1 cellular context compared by ENCODE assay signal in the genomic region with DNA sequence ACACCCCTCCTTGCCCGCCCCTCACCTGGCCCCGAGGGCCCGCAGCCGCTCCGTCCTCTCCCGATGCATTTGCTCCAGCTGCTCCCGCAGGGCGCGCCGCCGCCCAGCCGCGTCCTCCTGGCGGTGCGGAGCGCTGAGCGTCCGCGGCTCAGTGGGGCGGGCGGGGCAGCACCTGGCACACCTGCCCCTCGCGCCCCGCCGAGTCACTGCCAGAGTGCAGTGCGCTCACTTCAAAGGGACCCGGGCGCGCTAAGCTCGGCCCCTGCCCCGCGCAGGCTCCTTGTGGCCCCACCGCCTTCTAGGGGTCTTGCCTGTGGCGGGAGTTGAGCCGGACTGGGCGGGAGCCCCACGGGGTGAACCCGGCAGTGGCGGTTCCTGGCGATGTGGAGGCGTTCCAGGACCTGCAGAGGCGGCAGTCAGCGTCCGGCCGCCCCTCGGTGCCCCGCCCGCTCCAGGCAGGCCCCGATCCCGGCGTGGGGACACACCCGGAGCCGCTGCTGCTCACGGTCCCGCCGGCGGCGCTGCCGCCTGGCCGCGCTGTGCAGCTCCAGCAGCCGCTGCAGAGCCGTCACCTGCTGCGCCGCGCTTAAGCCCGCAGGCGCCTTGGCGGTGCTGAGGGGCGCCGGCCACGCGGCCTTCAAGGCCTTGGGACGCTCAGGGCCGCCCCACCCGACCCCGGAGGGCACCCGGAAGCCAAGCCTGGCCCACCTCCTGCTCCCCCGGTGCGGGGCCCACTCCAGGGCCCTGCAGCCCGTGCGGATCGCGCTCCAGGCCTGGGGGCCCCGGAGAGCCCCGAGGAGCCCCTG.
TF ChIP-seq lines count a peak whose summit lies in the region.

No MANE protein-coding gene starts in this region.

TF ChIP-seq in HepG2, 621 proteins besides CTCF, POLR2A, EP300 and RAD21 (continued from another document and continues in another):
- TF ChIP-seq, protein P1, sequence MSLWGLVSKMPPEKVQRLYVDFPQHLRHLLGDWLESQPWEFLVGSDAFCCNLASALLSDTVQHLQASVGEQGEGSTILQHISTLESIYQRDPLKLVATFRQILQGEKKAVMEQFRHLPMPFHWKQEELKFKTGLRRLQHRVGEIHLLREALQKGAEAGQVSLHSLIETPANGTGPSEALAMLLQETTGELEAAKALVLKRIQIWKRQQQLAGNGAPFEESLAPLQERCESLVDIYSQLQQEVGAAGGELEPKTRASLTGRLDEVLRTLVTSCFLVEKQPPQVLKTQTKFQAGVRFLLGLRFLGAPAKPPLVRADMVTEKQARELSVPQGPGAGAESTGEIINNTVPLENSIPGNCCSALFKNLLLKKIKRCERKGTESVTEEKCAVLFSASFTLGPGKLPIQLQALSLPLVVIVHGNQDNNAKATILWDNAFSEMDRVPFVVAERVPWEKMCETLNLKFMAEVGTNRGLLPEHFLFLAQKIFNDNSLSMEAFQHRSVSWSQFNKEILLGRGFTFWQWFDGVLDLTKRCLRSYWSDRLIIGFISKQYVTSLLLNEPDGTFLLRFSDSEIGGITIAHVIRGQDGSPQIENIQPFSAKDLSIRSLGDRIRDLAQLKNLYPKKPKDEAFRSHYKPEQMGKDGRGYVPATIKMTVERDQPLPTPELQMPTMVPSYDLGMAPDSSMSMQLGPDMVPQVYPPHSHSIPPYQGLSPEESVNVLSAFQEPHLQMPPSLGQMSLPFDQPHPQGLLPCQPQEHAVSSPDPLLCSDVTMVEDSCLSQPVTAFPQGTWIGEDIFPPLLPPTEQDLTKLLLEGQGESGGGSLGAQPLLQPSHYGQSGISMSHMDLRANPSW (CRISPR knock-in tag; IDR thresholded peaks at IDR 0.05; ENCODE audit: borderline replicate concordance): no peak
- TF ChIP-seq ZNF326 (CRISPR knock-in tag; IDR thresholded peaks at IDR 0.05; ENCODE audit: borderline replicate concordance): no peak
- TF ChIP-seq ZNF235 (CRISPR knock-in tag; IDR thresholded peaks at IDR 0.05; ENCODE audit: borderline replicate concordance): peak; percentile 68; the same call in 1 of the 2 replicates
- no peak for TF ChIP-seq ZZZ3 (CRISPR knock-in tag; IDR thresholded peaks at IDR 0.05; ENCODE audit: borderline replicate concordance)
- TF ChIP-seq, protein P2, sequence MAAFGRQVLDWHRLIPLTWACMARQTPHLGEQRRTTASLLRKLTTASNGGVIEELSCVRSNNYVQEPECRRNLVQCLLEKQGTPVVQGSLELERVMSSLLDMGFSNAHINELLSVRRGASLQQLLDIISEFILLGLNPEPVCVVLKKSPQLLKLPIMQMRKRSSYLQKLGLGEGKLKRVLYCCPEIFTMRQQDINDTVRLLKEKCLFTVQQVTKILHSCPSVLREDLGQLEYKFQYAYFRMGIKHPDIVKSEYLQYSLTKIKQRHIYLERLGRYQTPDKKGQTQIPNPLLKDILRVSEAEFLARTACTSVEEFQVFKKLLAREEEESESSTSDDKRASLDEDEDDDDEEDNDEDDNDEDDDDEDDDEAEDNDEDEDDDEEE (CRISPR knock-in tag; IDR thresholded peaks at IDR 0.05): 0 out of 2 replicates have a peak, but pooled peaks have one; percentile 38
- no peak for TF ChIP-seq ZNF274 (CRISPR knock-in tag; IDR thresholded peaks at IDR 0.05)
- TF ChIP-seq, protein P3, sequence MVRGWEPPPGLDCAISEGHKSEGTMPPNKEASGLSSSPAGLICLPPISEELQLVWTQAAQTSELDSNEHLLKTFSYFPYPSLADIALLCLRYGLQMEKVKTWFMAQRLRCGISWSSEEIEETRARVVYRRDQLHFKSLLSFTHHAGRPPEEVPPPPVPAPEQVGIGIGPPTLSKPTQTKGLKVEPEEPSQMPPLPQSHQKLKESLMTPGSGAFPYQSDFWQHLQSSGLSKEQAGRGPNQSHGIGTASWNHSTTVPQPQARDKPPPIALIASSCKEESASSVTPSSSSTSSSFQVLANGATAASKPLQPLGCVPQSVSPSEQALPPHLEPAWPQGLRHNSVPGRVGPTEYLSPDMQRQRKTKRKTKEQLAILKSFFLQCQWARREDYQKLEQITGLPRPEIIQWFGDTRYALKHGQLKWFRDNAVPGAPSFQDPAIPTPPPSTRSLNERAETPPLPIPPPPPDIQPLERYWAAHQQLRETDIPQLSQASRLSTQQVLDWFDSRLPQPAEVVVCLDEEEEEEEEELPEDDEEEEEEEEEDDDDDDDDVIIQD (CRISPR knock-in tag; IDR thresholded peaks at IDR 0.05; ENCODE audit: low read depth): no peak
- no peak for TF ChIP-seq SUZ12 (IDR thresholded peaks at IDR 0.05; ENCODE audit: low read depth, low read length)
- TF ChIP-seq HNF4A (CRISPR knock-in tag; IDR thresholded peaks at IDR 0.05): no peak
- TF ChIP-seq PAF1 (CRISPR knock-in tag; IDR thresholded peaks at IDR 0.05): no peak
- TF ChIP-seq ZNF354B (CRISPR knock-in tag; IDR thresholded peaks at IDR 0.05): no peak
- no peak for TF ChIP-seq FOXM1 (CRISPR knock-in tag; IDR thresholded peaks at IDR 0.05)
- TF ChIP-seq ZNF24 (IDR thresholded peaks at IDR 0.05): no peak
- no peak for TF ChIP-seq ZNF7 (CRISPR knock-in tag; IDR thresholded peaks at IDR 0.05)
- no peak for TF ChIP-seq PHF5A (CRISPR knock-in tag; IDR thresholded peaks at IDR 0.05; ENCODE audit: low read depth, unreplicated experiment)
- peak; percentile 45; the same call in 1 of the 2 replicates for TF ChIP-seq FOXC1 (CRISPR knock-in tag; IDR thresholded peaks at IDR 0.05; ENCODE audit: borderline replicate concordance)
- TF ChIP-seq, protein P4, sequence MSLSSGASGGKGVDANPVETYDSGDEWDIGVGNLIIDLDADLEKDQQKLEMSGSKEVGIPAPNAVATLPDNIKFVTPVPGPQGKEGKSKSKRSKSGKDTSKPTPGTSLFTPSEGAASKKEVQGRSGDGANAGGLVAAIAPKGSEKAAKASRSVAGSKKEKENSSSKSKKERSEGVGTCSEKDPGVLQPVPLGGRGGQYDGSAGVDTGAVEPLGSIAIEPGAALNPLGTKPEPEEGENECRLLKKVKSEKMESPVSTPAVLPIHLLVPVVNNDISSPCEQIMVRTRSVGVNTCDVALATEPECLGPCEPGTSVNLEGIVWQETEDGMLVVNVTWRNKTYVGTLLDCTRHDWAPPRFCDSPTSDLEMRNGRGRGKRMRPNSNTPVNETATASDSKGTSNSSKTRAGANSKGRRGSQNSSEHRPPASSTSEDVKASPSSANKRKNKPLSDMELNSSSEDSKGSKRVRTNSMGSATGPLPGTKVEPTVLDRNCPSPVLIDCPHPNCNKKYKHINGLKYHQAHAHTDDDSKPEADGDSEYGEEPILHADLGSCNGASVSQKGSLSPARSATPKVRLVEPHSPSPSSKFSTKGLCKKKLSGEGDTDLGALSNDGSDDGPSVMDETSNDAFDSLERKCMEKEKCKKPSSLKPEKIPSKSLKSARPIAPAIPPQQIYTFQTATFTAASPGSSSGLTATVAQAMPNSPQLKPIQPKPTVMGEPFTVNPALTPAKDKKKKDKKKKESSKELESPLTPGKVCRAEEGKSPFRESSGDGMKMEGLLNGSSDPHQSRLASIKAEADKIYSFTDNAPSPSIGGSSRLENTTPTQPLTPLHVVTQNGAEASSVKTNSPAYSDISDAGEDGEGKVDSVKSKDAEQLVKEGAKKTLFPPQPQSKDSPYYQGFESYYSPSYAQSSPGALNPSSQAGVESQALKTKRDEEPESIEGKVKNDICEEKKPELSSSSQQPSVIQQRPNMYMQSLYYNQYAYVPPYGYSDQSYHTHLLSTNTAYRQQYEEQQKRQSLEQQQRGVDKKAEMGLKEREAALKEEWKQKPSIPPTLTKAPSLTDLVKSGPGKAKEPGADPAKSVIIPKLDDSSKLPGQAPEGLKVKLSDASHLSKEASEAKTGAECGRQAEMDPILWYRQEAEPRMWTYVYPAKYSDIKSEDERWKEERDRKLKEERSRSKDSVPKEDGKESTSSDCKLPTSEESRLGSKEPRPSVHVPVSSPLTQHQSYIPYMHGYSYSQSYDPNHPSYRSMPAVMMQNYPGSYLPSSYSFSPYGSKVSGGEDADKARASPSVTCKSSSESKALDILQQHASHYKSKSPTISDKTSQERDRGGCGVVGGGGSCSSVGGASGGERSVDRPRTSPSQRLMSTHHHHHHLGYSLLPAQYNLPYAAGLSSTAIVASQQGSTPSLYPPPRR (CRISPR knock-in tag; IDR thresholded peaks at IDR 0.05; ENCODE audit: borderline replicate concordance): no peak
- TF ChIP-seq, protein P5, sequence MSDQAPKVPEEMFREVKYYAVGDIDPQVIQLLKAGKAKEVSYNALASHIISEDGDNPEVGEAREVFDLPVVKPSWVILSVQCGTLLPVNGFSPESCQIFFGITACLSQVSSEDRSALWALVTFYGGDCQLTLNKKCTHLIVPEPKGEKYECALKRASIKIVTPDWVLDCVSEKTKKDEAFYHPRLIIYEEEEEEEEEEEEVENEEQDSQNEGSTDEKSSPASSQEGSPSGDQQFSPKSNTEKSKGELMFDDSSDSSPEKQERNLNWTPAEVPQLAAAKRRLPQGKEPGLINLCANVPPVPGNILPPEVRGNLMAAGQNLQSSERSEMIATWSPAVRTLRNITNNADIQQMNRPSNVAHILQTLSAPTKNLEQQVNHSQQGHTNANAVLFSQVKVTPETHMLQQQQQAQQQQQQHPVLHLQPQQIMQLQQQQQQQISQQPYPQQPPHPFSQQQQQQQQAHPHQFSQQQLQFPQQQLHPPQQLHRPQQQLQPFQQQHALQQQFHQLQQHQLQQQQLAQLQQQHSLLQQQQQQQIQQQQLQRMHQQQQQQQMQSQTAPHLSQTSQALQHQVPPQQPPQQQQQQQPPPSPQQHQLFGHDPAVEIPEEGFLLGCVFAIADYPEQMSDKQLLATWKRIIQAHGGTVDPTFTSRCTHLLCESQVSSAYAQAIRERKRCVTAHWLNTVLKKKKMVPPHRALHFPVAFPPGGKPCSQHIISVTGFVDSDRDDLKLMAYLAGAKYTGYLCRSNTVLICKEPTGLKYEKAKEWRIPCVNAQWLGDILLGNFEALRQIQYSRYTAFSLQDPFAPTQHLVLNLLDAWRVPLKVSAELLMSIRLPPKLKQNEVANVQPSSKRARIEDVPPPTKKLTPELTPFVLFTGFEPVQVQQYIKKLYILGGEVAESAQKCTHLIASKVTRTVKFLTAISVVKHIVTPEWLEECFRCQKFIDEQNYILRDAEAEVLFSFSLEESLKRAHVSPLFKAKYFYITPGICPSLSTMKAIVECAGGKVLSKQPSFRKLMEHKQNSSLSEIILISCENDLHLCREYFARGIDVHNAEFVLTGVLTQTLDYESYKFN (CRISPR knock-in tag; conservative IDR thresholded peaks at IDR 0.05): no peak
- no peak for TF ChIP-seq ATAD3A (CRISPR knock-in tag; IDR thresholded peaks at IDR 0.05)
- no peak for TF ChIP-seq FIP1L1 (IDR thresholded peaks at IDR 0.05; ENCODE audit: borderline replicate concordance, insufficient read depth, low read depth, low read length)
- TF ChIP-seq, protein P6, sequence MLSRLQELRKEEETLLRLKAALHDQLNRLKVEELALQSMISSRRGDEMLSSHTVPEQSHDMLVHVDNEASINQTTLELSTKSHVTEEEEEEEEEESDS (CRISPR knock-in tag; IDR thresholded peaks at IDR 0.05; ENCODE audit: borderline replicate concordance): no peak
- TF ChIP-seq MTF2 (CRISPR knock-in tag; IDR thresholded peaks at IDR 0.05; ENCODE audit: borderline replicate concordance): peak; percentile 89; the same call in 1 of the 2 replicates
- no peak for TF ChIP-seq HNF4G (IDR thresholded peaks at IDR 0.05; ENCODE audit: borderline replicate concordance, low read depth, low read length)
- no peak for TF ChIP-seq HNF4G (CRISPR knock-in tag; IDR thresholded peaks at IDR 0.05; ENCODE audit: borderline replicate concordance, low read depth)
- TF ChIP-seq FOXA3 (CRISPR knock-in tag; IDR thresholded peaks at IDR 0.05): no peak
- TF ChIP-seq HMGA1 (CRISPR knock-in tag; conservative IDR thresholded peaks at IDR 0.05): no peak
- TF ChIP-seq, protein P7, sequence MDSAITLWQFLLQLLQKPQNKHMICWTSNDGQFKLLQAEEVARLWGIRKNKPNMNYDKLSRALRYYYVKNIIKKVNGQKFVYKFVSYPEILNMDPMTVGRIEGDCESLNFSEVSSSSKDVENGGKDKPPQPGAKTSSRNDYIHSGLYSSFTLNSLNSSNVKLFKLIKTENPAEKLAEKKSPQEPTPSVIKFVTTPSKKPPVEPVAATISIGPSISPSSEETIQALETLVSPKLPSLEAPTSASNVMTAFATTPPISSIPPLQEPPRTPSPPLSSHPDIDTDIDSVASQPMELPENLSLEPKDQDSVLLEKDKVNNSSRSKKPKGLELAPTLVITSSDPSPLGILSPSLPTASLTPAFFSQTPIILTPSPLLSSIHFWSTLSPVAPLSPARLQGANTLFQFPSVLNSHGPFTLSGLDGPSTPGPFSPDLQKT (CRISPR knock-in tag; IDR thresholded peaks at IDR 0.05; ENCODE audit: borderline replicate concordance): no peak
- TF ChIP-seq SETDB1 (CRISPR knock-in tag; IDR thresholded peaks at IDR 0.05; ENCODE audit: borderline replicate concordance): no peak
- TF ChIP-seq FOXP1 (IDR thresholded peaks at IDR 0.05): no peak
- no peak for TF ChIP-seq FOXP1 (CRISPR knock-in tag; IDR thresholded peaks at IDR 0.05)
- no peak for TF ChIP-seq ZNF709 (CRISPR knock-in tag; IDR thresholded peaks at IDR 0.05)
- TF ChIP-seq POLR2AphosphoS2 (IDR thresholded peaks at IDR 0.05; ENCODE audit: low read depth, low read length): no peak
- 0 out of 2 replicates have a peak, but pooled peaks have one; percentile 15 for TF ChIP-seq TAF1 (CRISPR knock-in tag; IDR thresholded peaks at IDR 0.05)
- TF ChIP-seq RXRB (CRISPR knock-in tag; IDR thresholded peaks at IDR 0.05; ENCODE audit: borderline replicate concordance): no peak
- TF ChIP-seq, protein P8, sequence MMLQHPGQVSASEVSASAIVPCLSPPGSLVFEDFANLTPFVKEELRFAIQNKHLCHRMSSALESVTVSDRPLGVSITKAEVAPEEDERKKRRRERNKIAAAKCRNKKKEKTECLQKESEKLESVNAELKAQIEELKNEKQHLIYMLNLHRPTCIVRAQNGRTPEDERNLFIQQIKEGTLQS (CRISPR knock-in tag; IDR thresholded peaks at IDR 0.05): no peak
- TF ChIP-seq, protein P9, sequence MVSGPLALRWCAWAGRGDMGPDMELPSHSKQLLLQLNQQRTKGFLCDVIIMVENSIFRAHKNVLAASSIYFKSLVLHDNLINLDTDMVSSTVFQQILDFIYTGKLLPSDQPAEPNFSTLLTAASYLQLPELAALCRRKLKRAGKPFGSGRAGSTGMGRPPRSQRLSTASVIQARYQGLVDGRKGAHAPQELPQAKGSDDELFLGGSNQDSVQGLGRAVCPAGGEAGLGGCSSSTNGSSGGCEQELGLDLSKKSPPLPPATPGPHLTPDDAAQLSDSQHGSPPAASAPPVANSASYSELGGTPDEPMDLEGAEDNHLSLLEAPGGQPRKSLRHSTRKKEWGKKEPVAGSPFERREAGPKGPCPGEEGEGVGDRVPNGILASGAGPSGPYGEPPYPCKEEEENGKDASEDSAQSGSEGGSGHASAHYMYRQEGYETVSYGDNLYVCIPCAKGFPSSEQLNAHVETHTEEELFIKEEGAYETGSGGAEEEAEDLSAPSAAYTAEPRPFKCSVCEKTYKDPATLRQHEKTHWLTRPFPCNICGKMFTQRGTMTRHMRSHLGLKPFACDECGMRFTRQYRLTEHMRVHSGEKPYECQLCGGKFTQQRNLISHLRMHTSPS (CRISPR knock-in tag; IDR thresholded peaks at IDR 0.05; ENCODE audit: low read depth): no peak
- TF ChIP-seq ATF7 (IDR thresholded peaks at IDR 0.05): no peak
- no peak for TF ChIP-seq ATF7 (CRISPR knock-in tag; IDR thresholded peaks at IDR 0.05)
- no peak for TF ChIP-seq ZNF292 (CRISPR knock-in tag; IDR thresholded peaks at IDR 0.05; ENCODE audit: borderline replicate concordance, low read depth)
- TF ChIP-seq, protein P10, sequence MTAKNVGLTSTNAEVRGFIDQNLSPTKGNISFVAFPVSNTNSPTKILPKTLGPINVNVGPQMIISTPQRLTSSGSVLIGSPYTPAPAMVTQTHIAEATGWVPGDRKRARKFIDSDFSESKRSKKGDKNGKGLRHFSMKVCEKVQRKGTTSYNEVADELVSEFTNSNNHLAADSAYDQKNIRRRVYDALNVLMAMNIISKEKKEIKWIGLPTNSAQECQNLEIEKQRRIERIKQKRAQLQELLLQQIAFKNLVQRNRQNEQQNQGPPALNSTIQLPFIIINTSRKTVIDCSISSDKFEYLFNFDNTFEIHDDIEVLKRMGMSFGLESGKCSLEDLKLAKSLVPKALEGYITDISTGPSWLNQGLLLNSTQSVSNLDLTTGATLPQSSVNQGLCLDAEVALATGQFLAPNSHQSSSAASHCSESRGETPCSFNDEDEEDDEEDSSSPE (CRISPR knock-in tag; IDR thresholded peaks at IDR 0.05): peak; percentile 8; the same call in 1 of the 2 replicates
